Comparison of ENCODE assay signal across 2 cellular contexts in the genomic region with DNA sequence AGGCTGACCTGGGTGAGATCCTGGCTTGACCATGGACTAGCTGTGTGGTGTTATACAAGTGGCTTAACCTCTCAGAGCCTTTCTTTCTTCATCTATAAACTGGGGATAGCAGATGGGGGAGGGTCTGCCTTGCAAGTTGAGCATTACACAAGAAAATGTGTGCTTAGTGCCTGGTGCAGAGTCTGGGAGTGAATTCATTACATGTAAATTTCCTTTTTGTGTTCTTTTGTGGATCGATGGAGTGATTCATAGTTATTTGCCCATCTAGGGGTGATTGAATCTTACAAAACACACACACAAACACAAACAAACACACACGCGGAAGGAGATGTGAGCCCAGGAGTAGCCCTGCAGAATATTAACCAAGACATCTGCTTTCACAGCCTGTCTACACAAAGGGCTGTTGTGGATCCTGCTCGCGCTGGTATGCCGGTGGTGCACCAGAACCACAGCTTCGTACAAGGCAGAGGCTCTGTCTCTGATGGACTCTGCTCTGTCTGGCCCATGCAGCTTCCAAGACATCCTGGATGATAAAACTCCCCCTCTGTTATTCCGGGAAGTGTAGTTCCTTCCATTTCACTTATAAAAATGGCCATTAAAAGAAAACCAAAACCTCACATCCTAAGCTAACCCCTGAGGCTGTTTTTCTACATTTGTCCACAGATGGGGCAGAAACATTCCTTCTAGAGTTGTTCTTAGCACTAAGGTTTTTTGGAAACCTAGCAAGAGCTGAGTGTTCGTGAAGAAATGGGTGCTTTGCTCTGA.
TF ChIP-seq lines count a peak whose summit lies in the region.

No MANE protein-coding gene starts in this region.

TF ChIP-seq in H1, 55 proteins besides CTCF, POLR2A, EP300 and RAD21:
- TF ChIP-seq HDAC2 (IDR thresholded peaks at IDR 0.05; ENCODE audit: borderline replicate concordance in 1 of 2, low read depth in 2 of 2, low read length in 2 of 2) (no peak), FOSL1 (IDR thresholded peaks at IDR 0.05; ENCODE audit: insufficient read depth, low read depth, low read length) (no peak), NRF1 (IDR thresholded peaks at IDR 0.05; ENCODE audit: low read depth, low read length) (no peak), CREB1 (IDR thresholded peaks at IDR 0.05) (no peak), RFX5 (IDR thresholded peaks at IDR 0.05; ENCODE audit: borderline replicate concordance, low read depth, low read length) (no peak), TAF7 (optimal IDR thresholded peaks at IDR 0.05; ENCODE audit: borderline replicate concordance, low read depth, low read length) (no peak), SAP30 (IDR thresholded peaks at IDR 0.05; ENCODE audit: insufficient read depth, insufficient replicate concordance, low read length) (no peak), ASH2L (IDR thresholded peaks at IDR 0.05; ENCODE audit: low read length) (no peak), KDM5A (IDR thresholded peaks at IDR 0.05; ENCODE audit: low read length) (no peak), POLR2AphosphoS5 (IDR thresholded peaks at IDR 0.05; ENCODE audit: low read depth, low read length) (no peak), RNF2 (IDR thresholded peaks at IDR 0.05; ENCODE audit: borderline replicate concordance, low read depth, low read length, missing control alignments, poor library complexity, severe bottlenecking) (no peak), GTF2F1 (IDR thresholded peaks at IDR 0.05; ENCODE audit: borderline replicate concordance, low read depth, low read length) (no peak), TCF12 (IDR thresholded peaks at IDR 0.05; ENCODE audit: low read depth, low read length) (no peak), BRCA1 (IDR thresholded peaks at IDR 0.05; ENCODE audit: low read depth, low read length) (no peak), PHF8 (conservative IDR thresholded peaks at IDR 0.05; ENCODE audit: low read depth, low read length) (no peak), SUZ12 (IDR thresholded peaks at IDR 0.05; ENCODE audit: low read length) (no peak), SRF (IDR thresholded peaks at IDR 0.05; ENCODE audit: low read depth, low read length) (no peak)
- TF ChIP-seq, protein P1, sequence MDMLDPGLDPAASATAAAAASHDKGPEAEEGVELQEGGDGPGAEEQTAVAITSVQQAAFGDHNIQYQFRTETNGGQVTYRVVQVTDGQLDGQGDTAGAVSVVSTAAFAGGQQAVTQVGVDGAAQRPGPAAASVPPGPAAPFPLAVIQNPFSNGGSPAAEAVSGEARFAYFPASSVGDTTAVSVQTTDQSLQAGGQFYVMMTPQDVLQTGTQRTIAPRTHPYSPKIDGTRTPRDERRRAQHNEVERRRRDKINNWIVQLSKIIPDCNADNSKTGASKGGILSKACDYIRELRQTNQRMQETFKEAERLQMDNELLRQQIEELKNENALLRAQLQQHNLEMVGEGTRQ (IDR thresholded peaks at IDR 0.05; ENCODE audit: low read length): no peak

TF ChIP-seq in GM12891, 5 proteins besides CTCF, POLR2A, EP300 and RAD21:
- no peak for TF ChIP-seq POLR2AphosphoS5 (IDR thresholded peaks at IDR 0.05; ENCODE audit: low read depth, low read length)
- TF ChIP-seq PAX5 (IDR thresholded peaks at IDR 0.05; ENCODE audit: insufficient read depth, low read length, severe bottlenecking): no peak
- TF ChIP-seq POU2F2 (IDR thresholded peaks at IDR 0.05; ENCODE audit: low read depth, low read length): no peak
- no peak for TF ChIP-seq SPI1 (IDR thresholded peaks at IDR 0.05; ENCODE audit: low read depth, low read length)
- TF ChIP-seq TAF1 (IDR thresholded peaks at IDR 0.05; ENCODE audit: low read depth, low read length): no peak
